8 cellular contexts compared by ENCODE assay signal in genomic region chr2:19901458-19902271, GRCh38. TPM values are rescaled to one million over a fixed set of nuclear protein-coding genes. Genes with fewer than 3 reads are reported as not detected.
A peak's percentile ranks its signal among the peaks of the same experiment; 100 is the strongest.
DNase-seq lines count a peak whose midpoint lies in the region; ATAC-seq and TF ChIP-seq lines count a peak whose summit lies in the region.

TTC32 (minus strand) TSS chr2:19901983; CDS start chr2:19901854, 129 bp downstream.

- peak within 1 kb of the TSS; percentile 60 to 71 for H3K4me3 ChIP-seq in left lung

- no peaks in the 10 kb centered on the region for H3K9me3 ChIP-seq in left lung

- no peak for TF ChIP-seq CTCF in CD14-positive monocyte (IDR thresholded peaks at IDR 0.05)
- TF ChIP-seq CTCF in left lung (IDR thresholded peaks at IDR 0.05), result no peak

- ATAC-seq in GM19395 (IDR thresholded peaks at IDR 0.05; ENCODE audit: unreplicated experiment), result peak; percentile 86
- ATAC-seq in HG03558 (IDR thresholded peaks at IDR 0.05; ENCODE audit: extremely low read depth, unreplicated experiment), result peak; percentile 60
- ATAC-seq in left lung, result peak; percentile 95

- peak within 1 kb of the TSS; percentile 97 to 99 (median 98) for H3K27ac Mint-ChIP-seq in CD14-positive monocyte

- peaks cover 22 to 40% of the 10 kb centered on the region in 2 donors for H3K4me1 ChIP-seq in left lung

- peaks cover 0 to 4% (median 0%) of the 10 kb centered on the region in 7 donors for H3K9me3 Mint-ChIP-seq in CD14-positive monocyte

- no peaks in the 10 kb centered on the region for H3K36me3 ChIP-seq in left lung

- peaks cover 35% of the 10 kb centered on the region for H3K4me1 Mint-ChIP-seq in CD14-positive monocyte

- intact Hi-C loops in CD14-positive monocyte (cut with micrococcal nuclease) (loop anchor here (2.0 to 10.0 kb wide), 4 partner anchors 151 to 753 kb away; partner anchors contain the start of genes HS1BP3 (in 1 of the 2) and LAPTM4A (in 1 of the 2)), left lung (cut with DNase I) (no loop called here)

- H3K27me3 ChIP-seq in left lung, result no peaks in the 10 kb centered on the region

- peak within 1 kb of the TSS; percentile 94 to 98 for H3K27ac ChIP-seq in left lung

- H3K4me3 Mint-ChIP-seq in CD14-positive monocyte, result peak within 1 kb of the TSS; percentile 92 to 98

- peak; percentile 91 for DNase-seq in CD14-positive monocyte (ENCODE audit: low spot score)
- peak; percentile 93 for DNase-seq in NCI-H748 (lab: John Stamatoyannopoulos, UW; ENCODE audit: unreplicated experiment)
- DNase-seq in activated CD4-positive, alpha-beta T cell treated with anti-CD3 and anti-CD28 coated beads, Interleukin-2, amount 50 U/mL, for 1 hour, result peak; percentile 93
- DNase-seq in dedifferentiated amniotic fluid mesenchymal stem cell (ENCODE audit: extremely low spot score), result peak; percentile 93
- peak; percentile 94 to 95 for DNase-seq in left lung
- peak; percentile 90 for DNase-seq in stimulated activated CD4-positive, alpha-beta T cell treated with anti-CD3 and anti-CD28 coated beads, Interleukin-2, amount 100 ng/mL, for 4 hours (ENCODE audit: low read depth)

- peaks cover 2 to 3% (median 3%) of the 10 kb centered on the region in 3 donors for H3K27me3 Mint-ChIP-seq in CD14-positive monocyte (ENCODE audit: low read depth in 3 of 3)

- peaks cover 3 to 4% of the 10 kb centered on the region in 2 donors for H3K36me3 Mint-ChIP-seq in CD14-positive monocyte

RNA-seq across cellular contexts. Expression of gene TTC32, which starts in this region (rescaled TPM):
- polyA plus RNA-seq in CD14-positive monocyte, result 10 to 100 TPM; 17.6 to 20.1 TPM
- 1 to 10 TPM; 6.6 to 9.3 TPM for total RNA-seq in left lung

Comparison
In these comparisons a context has a peak if more than half of its experiments do, and no peak if none do; other contexts are left out.
1. Peak in every context shown above with its lines: DNase-seq, ATAC-seq, H3K4me3 ChIP-seq and H3K27ac ChIP-seq.
2. intact Hi-C loops: an anchor here in CD14-positive monocyte (2.0 to 10.0 kb wide); none called in left lung.